8 cellular contexts compared by ENCODE assay signal in genomic region chr17:81537343-81537855, GRCh38. TPM values are rescaled to one million over a fixed set of nuclear protein-coding genes. Genes with fewer than 3 reads are reported as not detected.
DNase-seq lines count a peak whose midpoint lies in the region; ATAC-seq, FAIRE-seq and TF ChIP-seq lines count a peak whose summit lies in the region.

No MANE protein-coding gene starts in this region.

- H3K9me3 ChIP-seq in body of pancreas (no peaks in the 10 kb centered on the region), HepG2 (ENCODE audit: low read length) (no peaks in the 10 kb centered on the region)

- H3K79me2 ChIP-seq in HepG2 (ENCODE audit: insufficient read depth, low read length), result no peaks in the 10 kb centered on the region

- TF ChIP-seq RAD21 in HepG2 (CRISPR knock-in tag; IDR thresholded peaks at IDR 0.05), result peak; percentile 87

- no peak overlapping the region for H3K4me2 ChIP-seq in HepG2 (ENCODE audit: low read depth, low read length)

- TF ChIP-seq CTCF in body of pancreas (IDR thresholded peaks at IDR 0.05), result peak; percentile 71 to 99 (median 93)
- TF ChIP-seq CTCF in HepG2 (CRISPR knock-in tag; IDR thresholded peaks at IDR 0.05), result peak; percentile 85

- H3K4me1 ChIP-seq in body of pancreas (peaks cover 47% of the 10 kb centered on the region), HepG2 (ENCODE audit: insufficient read depth, low read length) (peaks cover 13% of the 10 kb centered on the region)

- ATAC-seq in body of pancreas, result peak; percentile 70
- peak; percentile 68 for ATAC-seq in HepG2
- ATAC-seq in GM18858 (IDR thresholded peaks at IDR 0.05; ENCODE audit: unreplicated experiment), result no peak
- no peak for ATAC-seq in GM19455 (IDR thresholded peaks at IDR 0.05; ENCODE audit: unreplicated experiment)

- FAIRE-seq in HepG2 (lab: Jason Lieb, UNC), result peak; percentile 28

- peak in 2 of 3 donors; percentile 45 to 54 for TF ChIP-seq POLR2A in body of pancreas (IDR thresholded peaks at IDR 0.05)
- no peak for TF ChIP-seq POLR2A in HepG2 (IDR thresholded peaks at IDR 0.05; ENCODE audit: insufficient read depth in 1 of 2, low read depth in 2 of 2, low read length in 2 of 2)

- peaks cover 0 to 6% of the 10 kb centered on the region in 2 donors for H3K36me3 ChIP-seq in body of pancreas (replicated peaks in 1 of 2; ENCODE audit: insufficient read depth in 1 of 2, low read depth in 2 of 2)
- peaks cover 4 to 16% of the 10 kb centered on the region in 2 experiments for H3K36me3 ChIP-seq in HepG2 (replicated peaks in 1 of 2; ENCODE audit: control insufficient read depth in 1 of 2, insufficient read depth in 2 of 2, low read length in 2 of 2)

- TF ChIP-seq EP300 in HepG2 (IDR thresholded peaks at IDR 0.05; ENCODE audit: low read depth in 2 of 2, low read length in 2 of 2) (no peak), HepG2 (CRISPR knock-in tag; IDR thresholded peaks at IDR 0.05; ENCODE audit: borderline replicate concordance) (no peak)

- no peak overlapping the region for H3K9ac ChIP-seq in HepG2 (ENCODE audit: insufficient read depth, low read depth, low read length)

- intact Hi-C loops in body of pancreas (cut with DNase I) (no loop called here), HepG2 (cut with micrococcal nuclease; ENCODE audit: unreplicated experiment) (no loop called here)

- H2AFZ ChIP-seq in HepG2 (ENCODE audit: low read length), result no peak overlapping the region

- in situ Hi-C loops in HepG2 (cut with HindIII; ENCODE audit: extremely low pct_ligation_motif_present, low pct_unique_long_range_greater_than_20kb), result no loop called here

- 4 to 6% methylated on average over 7 to 17 of the region's 17 CpGs for WGBS in body of pancreas, 2 donors
- 74% methylated on average over 7 of the region's 17 CpGs for WGBS in HepG2 (ENCODE audit: low lambda C conversion rate)

- CTCF ChIA-PET in HepG2 (lab: Yijun Ruan, JAX; ENCODE audit: low intra/inter-chr PET ratio, low total read pairs), result interaction anchor here (1.9 kb wide), 1 partner anchor 284 kb away, joined by 8 read pairs; no protein-coding TSS in a partner anchor

- no peaks in the 10 kb centered on the region for H3K27me3 ChIP-seq in body of pancreas
- H3K27me3 ChIP-seq in HepG2 (ENCODE audit: control insufficient read depth in 1 of 2, insufficient read depth in 2 of 2, low read length in 2 of 2), result no peaks in the 10 kb centered on the region

- H3K27ac ChIP-seq in body of pancreas (peak overlapping the region; percentile 75 to 91 (median 90)), HepG2 (ENCODE audit: extremely low read length, insufficient read depth, low read length) (no peak overlapping the region)

- POLR2A ChIA-PET in HepG2 (lab: Yijun Ruan, JAX), result interaction anchor here (0.7 to 1.4 kb wide), 2 partner anchors 22 to 25 kb away, joined by 3 to 5 read pairs; partner anchors contain the start of gene ACTG1

- DNase-seq in stimulated activated CD4-positive, alpha-beta T cell treated with anti-CD3 and anti-CD28 coated beads, Interleukin-4, amount 100 ng/mL, for 1 hour, result peak; percentile 49
- DNase-seq in stimulated activated CD4-positive, alpha-beta T cell treated with anti-CD3 and anti-CD28 coated beads, Interleukin-1b, Interleukin-23, amount 100 ng/mL, for 48 hours, result no peak
- DNase-seq in NCI-H748 treated with DMSO at 0.1 percent for 48 hours (lab: John Stamatoyannopoulos, UW) (peak; percentile 62), body of pancreas (peak; percentile 84 to 85 (median 85)), HepG2 (ENCODE audit: low spot score) (no peak), superior temporal gyrus (ENCODE audit: extremely low spot score) (no peak)

- H4K20me1 ChIP-seq in HepG2 (ENCODE audit: insufficient read depth, low read length), result no peaks in the 10 kb centered on the region

- H3K4me3 ChIP-seq in body of pancreas (no peak overlapping the region), HepG2 (replicated peaks in 1 of 3; ENCODE audit: insufficient read depth in 1 of 3, low read depth in 2 of 3, low read length in 3 of 3) (no peak overlapping the region)

- no TSS peak for BruUV-seq in HepG2 (replicated peaks; lab: Mats Ljungman, UMichigan)

RNA-seq across cellular contexts. Expression of gene FSCN2, which starts 9.2 kb away (rescaled TPM):
- total RNA-seq in body of pancreas (10 to 100 TPM in 1 of 2 donors, 1 to 10 TPM in 1; 7.0 to 13.5 TPM), HepG2 (2016; rRNA removed; fragmentation: Illumina TruSeq; extraction: Trizol) (not detected in 2 replicates)
- not detected in 2 replicates for total RNA-seq in HepG2 (2016; cell fraction: cytosol; rRNA removed; fragmentation: Illumina TruSeq; extraction: Trizol; ENCODE audit: low read depth)
- total RNA-seq in HepG2 (2016; cell fraction: insoluble cytoplasmic fraction; rRNA removed; fragmentation: Illumina TruSeq; extraction: Trizol), result not detected in 2 replicates
- not detected in 2 replicates for total RNA-seq in HepG2 (2016; cell fraction: membrane; rRNA removed; fragmentation: Illumina TruSeq; extraction: Trizol)
- total RNA-seq in HepG2 (2016; cell fraction: nucleus; rRNA removed; fragmentation: Illumina TruSeq; extraction: Trizol), result not detected in 2 replicates
- polyA plus RNA-seq in HepG2 (2011; rRNA removed), result 0.09 and 0.31 TPM in 2 replicates
- 0.17 TPM in 2 replicates for polyA plus RNA-seq in HepG2 (2011; cell fraction: cytosol; rRNA removed)
- polyA plus RNA-seq in HepG2 (2011; cell fraction: nucleus; rRNA removed), result 2.2 and 2.8 TPM in 2 replicates
- polyA plus RNA-seq in HepG2 (2012), result 0.11 and 0.17 TPM in 2 replicates
- polyA plus RNA-seq in HepG2 (2016; cell fraction: cytosol; fragmentation: Illumina TruSeq; extraction: Trizol; ENCODE audit: low read depth), result not detected in 2 replicates
- polyA plus RNA-seq in HepG2 (2016; cell fraction: insoluble cytoplasmic fraction; fragmentation: Illumina TruSeq; extraction: Trizol; ENCODE audit: low read depth), result not detected in 2 replicates
- polyA plus RNA-seq in HepG2 (2016; cell fraction: membrane; fragmentation: Illumina TruSeq; extraction: Trizol; ENCODE audit: low read depth), result not detected in 2 replicates
- polyA plus RNA-seq in HepG2 (2016; cell fraction: nucleus; fragmentation: Illumina TruSeq; extraction: Trizol; ENCODE audit: insufficient read depth, low read depth), result not detected in 2 replicates
- 1.5 and 1.9 TPM in 2 replicates for polyA minus RNA-seq in HepG2 (2011; rRNA and poly(A)+ RNA removed; ENCODE audit: low replicate concordance)
- not detected in 2 replicates for polyA minus RNA-seq in HepG2 (2011; cell fraction: cytosol; rRNA and poly(A)+ RNA removed)
- 0.75 and 0.77 TPM in 2 replicates for polyA minus RNA-seq in HepG2 (2011; cell fraction: nucleus; rRNA and poly(A)+ RNA removed)

RNA-seq across cellular contexts. Expression of gene FAAP100, which starts 14.8 kb away (rescaled TPM):
- 10 to 100 TPM; 27.8 to 50.4 TPM for total RNA-seq in body of pancreas
- 13.9 and 20.8 TPM in 2 replicates for total RNA-seq in HepG2 (2016; rRNA removed; fragmentation: Illumina TruSeq; extraction: Trizol)
- total RNA-seq in HepG2 (2016; cell fraction: cytosol; rRNA removed; fragmentation: Illumina TruSeq; extraction: Trizol; ENCODE audit: low read depth), result 10.4 and 11.2 TPM in 2 replicates
- 11.4 and 20.4 TPM in 2 replicates for total RNA-seq in HepG2 (2016; cell fraction: insoluble cytoplasmic fraction; rRNA removed; fragmentation: Illumina TruSeq; extraction: Trizol)
- 23.6 and 25.4 TPM in 2 replicates for total RNA-seq in HepG2 (2016; cell fraction: membrane; rRNA removed; fragmentation: Illumina TruSeq; extraction: Trizol)
- 19.0 and 22.7 TPM in 2 replicates for total RNA-seq in HepG2 (2016; cell fraction: nucleus; rRNA removed; fragmentation: Illumina TruSeq; extraction: Trizol)
- polyA plus RNA-seq in HepG2 (2011; rRNA removed), result 7.6 and 11.1 TPM in 2 replicates
- polyA plus RNA-seq in HepG2 (2011; cell fraction: cytosol; rRNA removed), result 6.5 and 11.8 TPM in 2 replicates
- polyA plus RNA-seq in HepG2 (2011; cell fraction: nucleus; rRNA removed), result 37.4 and 38.6 TPM in 2 replicates
- 9.3 and 10.7 TPM in 2 replicates for polyA plus RNA-seq in HepG2 (2012)
- polyA plus RNA-seq in HepG2 (2016; cell fraction: cytosol; fragmentation: Illumina TruSeq; extraction: Trizol; ENCODE audit: low read depth), result 6.1 and 6.4 TPM in 2 replicates
- 13.7 and 17.1 TPM in 2 replicates for polyA plus RNA-seq in HepG2 (2016; cell fraction: insoluble cytoplasmic fraction; fragmentation: Illumina TruSeq; extraction: Trizol; ENCODE audit: low read depth)
- polyA plus RNA-seq in HepG2 (2016; cell fraction: membrane; fragmentation: Illumina TruSeq; extraction: Trizol; ENCODE audit: low read depth), result 14.4 and 16.7 TPM in 2 replicates
- 43.7 and 45.9 TPM in 2 replicates for polyA plus RNA-seq in HepG2 (2016; cell fraction: nucleus; fragmentation: Illumina TruSeq; extraction: Trizol; ENCODE audit: insufficient read depth, low read depth)
- polyA minus RNA-seq in HepG2 (2011; rRNA and poly(A)+ RNA removed; ENCODE audit: low replicate concordance), result 13.6 and 27.9 TPM in 2 replicates
- polyA minus RNA-seq in HepG2 (2011; cell fraction: cytosol; rRNA and poly(A)+ RNA removed), result 7.7 and 8.2 TPM in 2 replicates
- polyA minus RNA-seq in HepG2 (2011; cell fraction: nucleus; rRNA and poly(A)+ RNA removed), result 22.8 and 26.2 TPM in 2 replicates

RNA-seq across cellular contexts. Expression of gene ACTG1, which starts 24.8 kb away (rescaled TPM):
- 1,000 to 10,000 TPM; 1,634 to 1,790 TPM for total RNA-seq in body of pancreas
- 973 and 1,028 TPM in 2 replicates for total RNA-seq in HepG2 (2016; rRNA removed; fragmentation: Illumina TruSeq; extraction: Trizol)
- 361 and 399 TPM in 2 replicates for total RNA-seq in HepG2 (2016; cell fraction: cytosol; rRNA removed; fragmentation: Illumina TruSeq; extraction: Trizol; ENCODE audit: low read depth)
- 848 and 989 TPM in 2 replicates for total RNA-seq in HepG2 (2016; cell fraction: insoluble cytoplasmic fraction; rRNA removed; fragmentation: Illumina TruSeq; extraction: Trizol)
- 986 and 1,002 TPM in 2 replicates for total RNA-seq in HepG2 (2016; cell fraction: membrane; rRNA removed; fragmentation: Illumina TruSeq; extraction: Trizol)
- 479 and 519 TPM in 2 replicates for total RNA-seq in HepG2 (2016; cell fraction: nucleus; rRNA removed; fragmentation: Illumina TruSeq; extraction: Trizol)
- polyA plus RNA-seq in HepG2 (2011; rRNA removed), result 1,138 and 1,217 TPM in 2 replicates
- 2,631 and 2,697 TPM in 2 replicates for polyA plus RNA-seq in HepG2 (2011; cell fraction: cytosol; rRNA removed)
- polyA plus RNA-seq in HepG2 (2011; cell fraction: nucleus; rRNA removed), result 3,693 and 3,967 TPM in 2 replicates
- 1,881 and 2,139 TPM in 2 replicates for polyA plus RNA-seq in HepG2 (2012)
- polyA plus RNA-seq in HepG2 (2016; cell fraction: cytosol; fragmentation: Illumina TruSeq; extraction: Trizol; ENCODE audit: low read depth), result 598 and 619 TPM in 2 replicates
- polyA plus RNA-seq in HepG2 (2016; cell fraction: insoluble cytoplasmic fraction; fragmentation: Illumina TruSeq; extraction: Trizol; ENCODE audit: low read depth), result 1,358 and 1,713 TPM in 2 replicates
- polyA plus RNA-seq in HepG2 (2016; cell fraction: membrane; fragmentation: Illumina TruSeq; extraction: Trizol; ENCODE audit: low read depth), result 1,224 and 1,364 TPM in 2 replicates
- polyA plus RNA-seq in HepG2 (2016; cell fraction: nucleus; fragmentation: Illumina TruSeq; extraction: Trizol; ENCODE audit: insufficient read depth, low read depth), result 1,038 and 1,070 TPM in 2 replicates
- 750 and 1,581 TPM in 2 replicates for polyA minus RNA-seq in HepG2 (2011; rRNA and poly(A)+ RNA removed; ENCODE audit: low replicate concordance)
- 1,072 and 1,192 TPM in 2 replicates for polyA minus RNA-seq in HepG2 (2011; cell fraction: cytosol; rRNA and poly(A)+ RNA removed)
- polyA minus RNA-seq in HepG2 (2011; cell fraction: nucleus; rRNA and poly(A)+ RNA removed), result 609 and 760 TPM in 2 replicates

Comparison
In these comparisons a context has a peak if more than half of its experiments do, and no peak if none do; other contexts are left out.
1. DNase-seq: peak in stimulated activated CD4-positive, alpha-beta T cell treated with anti-CD3 and anti-CD28 coated beads, Interleukin-4, amount 100 ng/mL, for 1 hour (single experiment), NCI-H748 treated with DMSO at 0.1 percent for 48 hours (single experiment) and body of pancreas (4 of 4); none in stimulated activated CD4-positive, alpha-beta T cell treated with anti-CD3 and anti-CD28 coated beads, Interleukin-1b, Interleukin-23, amount 100 ng/mL, for 48 hours (single experiment), HepG2 (single experiment) and superior temporal gyrus (single experiment).
2. ATAC-seq: peak in body of pancreas (single experiment) and HepG2 (single experiment); none in GM18858 (single experiment) and GM19455 (single experiment).
3. POLR2A ChIP-seq: peak in body of pancreas (2 of 3); none in HepG2 (0 of 2).
4. RNA of gene FSCN2, which starts 9.2 kb away (total RNA-seq): 7.0 to 13.5 TPM in body of pancreas; not detected in HepG2; every median in the first group is over 4 times any median in the second.